8 cellular contexts compared by ENCODE assay signal in genomic region chr2:95122197-95122551, GRCh38. TPM values are rescaled to one million over a fixed set of nuclear protein-coding genes. Genes with fewer than 3 reads are reported as not detected.
A peak's percentile ranks its signal among the peaks of the same experiment; 100 is the strongest.
DNase-seq lines count a peak whose midpoint lies in the region; ATAC-seq and TF ChIP-seq lines count a peak whose summit lies in the region.

No MANE protein-coding gene starts in this region.

- H3K4me3 ChIP-seq in astrocyte of the cerebellum (ENCODE audit: low read depth, low read length) (peak overlapping the region; percentile 86), lung (peak overlapping the region; percentile 81), vagina (peak overlapping the region; percentile 88 to 94)

- ATAC-seq in activated CD8-positive, alpha-beta memory T cell treated with anti-CD3 and anti-CD28 coated beads, Interleukin-2, amount 10 ng/mL, durations not matched to agents 7 days and 5 days = no peak
- ATAC-seq in HG03280 (IDR thresholded peaks at IDR 0.05; ENCODE audit: unreplicated experiment) (peak; percentile 4), lung (ENCODE audit: insufficient read depth, low FRiP score) (no peak), GM18873 (IDR thresholded peaks at IDR 0.05; ENCODE audit: low FRiP score, unreplicated experiment) (no peak)

- peak overlapping the region; percentile 97 for H3K4me3 Mint-ChIP-seq in activated CD8-positive, alpha-beta memory T cell treated with anti-CD3 and anti-CD28 coated beads, Interleukin-2, amount 10 ng/mL, durations not matched to agents 7 days and 5 days

- peak overlapping the region; percentile 79 for H3K27ac Mint-ChIP-seq in activated CD8-positive, alpha-beta memory T cell treated with anti-CD3 and anti-CD28 coated beads, Interleukin-2, amount 10 ng/mL, durations not matched to agents 7 days and 5 days

- H3K9me3 ChIP-seq in lung (ENCODE audit: control insufficient read depth in 2 of 2, insufficient read depth in 1 of 2, low read length in 1 of 2) (no peaks in the 10 kb centered on the region), vagina (no peaks in the 10 kb centered on the region)

- H3K9me3 Mint-ChIP-seq in activated CD8-positive, alpha-beta memory T cell treated with anti-CD3 and anti-CD28 coated beads, Interleukin-2, amount 10 ng/mL, durations not matched to agents 7 days and 5 days (ENCODE audit: low read depth) = peaks cover 4% of the 10 kb centered on the region

- TF ChIP-seq CTCF in astrocyte of the cerebellum (IDR thresholded peaks at IDR 0.05; ENCODE audit: low read depth, low read length, missing control alignments) = no peak
- no peak for TF ChIP-seq CTCF in lung (IDR thresholded peaks at IDR 0.05; ENCODE audit: control extremely low read depth, extremely low read depth)
- no peak for TF ChIP-seq CTCF in vagina (IDR thresholded peaks at IDR 0.05)

- no peaks in the 10 kb centered on the region for H3K36me3 ChIP-seq in lung (ENCODE audit: control insufficient read depth in 2 of 2, insufficient read depth in 2 of 2, low read length in 2 of 2)
- H3K36me3 ChIP-seq in vagina = no peaks in the 10 kb centered on the region

- H3K36me3 Mint-ChIP-seq in activated CD8-positive, alpha-beta memory T cell treated with anti-CD3 and anti-CD28 coated beads, Interleukin-2, amount 10 ng/mL, durations not matched to agents 7 days and 5 days = peaks cover 22% of the 10 kb centered on the region

- intact Hi-C loops in vagina (cut with DNase I) = loop anchor here (5.0 kb wide), 1 partner anchor 40 kb away; no protein-coding TSS in a partner anchor

- H3K4me1 Mint-ChIP-seq in activated CD8-positive, alpha-beta memory T cell treated with anti-CD3 and anti-CD28 coated beads, Interleukin-2, amount 10 ng/mL, durations not matched to agents 7 days and 5 days = peaks cover 37% of the 10 kb centered on the region

- 24 to 27% methylated on average over 5 of the region's 5 CpGs for WGBS in lung, 2 donors

- peaks cover 4 to 10% of the 10 kb centered on the region in 2 donors for H3K4me1 ChIP-seq in lung (ENCODE audit: control insufficient read depth in 2 of 2, insufficient read depth in 2 of 2, low read length in 2 of 2)
- H3K4me1 ChIP-seq in vagina = peaks cover 31% of the 10 kb centered on the region

- CTCF ChIA-PET in activated CD8-positive, alpha-beta memory T cell treated with anti-CD3 and anti-CD28 coated beads, Interleukin-2, amount 10 ng/mL, durations not matched to agents 7 days and 5 days (lab: Charles Lee) = interaction anchor here (0.9 to 4.4 kb wide), 9 partner anchors 37 to 249 kb away, joined by 3 to 40 read pairs (median 13); partner anchors contain the start of genes ZNF2 and ZNF514

- no peaks in the 10 kb centered on the region for H3K27me3 Mint-ChIP-seq in activated CD8-positive, alpha-beta memory T cell treated with anti-CD3 and anti-CD28 coated beads, Interleukin-2, amount 10 ng/mL, durations not matched to agents 7 days and 5 days

- in situ Hi-C loops in astrocyte of the cerebellum (cut with HindIII; ENCODE audit: low sequenced_read_pairs) = no loop called here

- TF ChIP-seq POLR2A in vagina (IDR thresholded peaks at IDR 0.05) = no peak

- H3K27ac ChIP-seq in lung (ENCODE audit: low read depth in 1 of 2, low read length in 1 of 2) (peak overlapping the region; percentile 96 to 100), vagina (peak overlapping the region; percentile 80)

- H3K27me3 ChIP-seq in lung (ENCODE audit: control insufficient read depth, insufficient read depth) (no peaks in the 10 kb centered on the region), vagina (no peaks in the 10 kb centered on the region)

- no peak for DNase-seq in activated CD8-positive, alpha-beta memory T cell treated with anti-CD3 and anti-CD28 coated beads, Interleukin-2, amount 10 ng/mL, durations not matched to agents 7 days and 5 days
- DNase-seq in activated CD8-positive, alpha-beta memory T cell treated with anti-CD3 and anti-CD28 coated beads, Interleukin-2, amount 50 U/mL, for 48 hours = no peak
- DNase-seq in astrocyte of the cerebellum (ENCODE audit: low read depth) = no peak
- DNase-seq in lung (ENCODE audit: low spot score) = no peak
- no peak for DNase-seq in vagina (ENCODE audit: extremely low spot score in 2 of 2)
- no peak for DNase-seq in DMS53 treated with DMSO at 0.1 percent for 48 hours (lab: John Stamatoyannopoulos, UW; ENCODE audit: unreplicated experiment)

RNA-seq across cellular contexts. Expression of gene MRPS5, which starts 0.6 kb away (rescaled TPM):
- total RNA-seq in activated CD8-positive, alpha-beta memory T cell treated with anti-CD3 and anti-CD28 coated beads, Interleukin-2, amount 10 ng/mL, durations not matched to agents 7 days and 5 days = 10 to 100 TPM; 80.0 to 82.7 TPM
- total RNA-seq in lung (10 to 100 TPM; 45.8 to 74.5 TPM), vagina (55.0 TPM)
- 10 to 100 TPM; 54.8 to 75.7 TPM for polyA plus RNA-seq in lung

RNA-seq across cellular contexts. Expression of gene ZNF514, which starts 37.5 kb away (rescaled TPM):
- total RNA-seq in activated CD8-positive, alpha-beta memory T cell treated with anti-CD3 and anti-CD28 coated beads, Interleukin-2, amount 10 ng/mL, durations not matched to agents 7 days and 5 days = 10 to 100 TPM; 12.0 to 14.2 TPM
- total RNA-seq in lung (10 to 100 TPM; 18.9 to 38.4 TPM), vagina (14.0 TPM)
- 1 to 10 TPM; 5.0 to 6.8 TPM for polyA plus RNA-seq in lung

RNA-seq across cellular contexts. Expression of gene ZNF2, which starts 43.4 kb away (rescaled TPM):
- total RNA-seq in activated CD8-positive, alpha-beta memory T cell treated with anti-CD3 and anti-CD28 coated beads, Interleukin-2, amount 10 ng/mL, durations not matched to agents 7 days and 5 days = 1 to 10 TPM; 5.0 to 5.2 TPM
- total RNA-seq in lung (1 to 10 TPM; 4.4 to 4.7 TPM), vagina (4.2 TPM)
- polyA plus RNA-seq in lung = 1 to 10 TPM; 1.8 TPM
